In genomic region chr3:109553573-109554371, GRCh38 we compare ENCODE assay signal across 19 cellular contexts.
A peak's percentile ranks its signal among the peaks of the same experiment; 100 is the strongest.
DNase-seq lines count a peak whose midpoint lies in the region; ATAC-seq, FAIRE-seq and TF ChIP-seq lines count a peak whose summit lies in the region.
"Had no signal": no experiment of that assay in that cellular context is flagged by ENCODE, and none has a peak within 500 bp of the region (broad histone marks: within the 10 kb centered on the region; RNA-seq: fewer than 3 reads in every experiment).

No MANE protein-coding gene starts in this region.

- no peaks in the 10 kb centered on the region for H3K27me3 ChIP-seq in iPS-20b (ENCODE audit: insufficient read depth, low read length)
- H3K27me3 ChIP-seq in CD8-positive, alpha-beta T cell (ENCODE audit: insufficient read depth, low read length), result no peaks in the 10 kb centered on the region
- H3K27me3 ChIP-seq: cardiac muscle cell, thyroid gland had no signal

- no peaks in the 10 kb centered on the region for H3K36me3 Mint-ChIP-seq in CD8-positive, alpha-beta T cell

- H3K4me3 ChIP-seq in A549 (no peak overlapping the region), iPS-20b (ENCODE audit: low read length) (peak overlapping the region; percentile 30; the same call in 1 of the 2 replicates)
- no peak overlapping the region for H3K4me3 ChIP-seq in CD8-positive, alpha-beta T cell (ENCODE audit: low read depth, low read length)
- H3K4me3 ChIP-seq: cardiac muscle cell, SK-N-MC, thyroid gland had no signal

- ATAC-seq in A549, result no peak
- no peak for ATAC-seq in CD8-positive, alpha-beta T cell
- no peak for ATAC-seq in HG02763 (IDR thresholded peaks at IDR 0.05; ENCODE audit: unreplicated experiment)
- ATAC-seq in HG03159 (IDR thresholded peaks at IDR 0.05; ENCODE audit: unreplicated experiment), result no peak
- ATAC-seq: right cardiac atrium had no signal

- H3K4me1 Mint-ChIP-seq in CD8-positive, alpha-beta T cell (ENCODE audit: low read depth), result no peaks in the 10 kb centered on the region

- no peaks in the 10 kb centered on the region for H3K36me3 ChIP-seq in iPS-20b (ENCODE audit: insufficient read depth, low read depth, low read length)
- no peaks in the 10 kb centered on the region for H3K36me3 ChIP-seq in CD8-positive, alpha-beta T cell (ENCODE audit: insufficient read depth, low read length)
- H3K36me3 ChIP-seq: cardiac muscle cell, thyroid gland had no signal

- no peak overlapping the region for H3K27ac Mint-ChIP-seq in CD8-positive, alpha-beta T cell
- H3K27ac Mint-ChIP-seq: activated T-helper 2 cell treated with anti-CD3 and anti-CD28 coated beads, Interferon-gamma antibody, Interleukin-2, Interleukin-4, amounts not matched to agents 10 μg/mL and 5 μg/mL and 100 μg/mL, durations not matched to agents 14 hours and 24 hours and 36 hours had no signal

- POLR2A ChIA-PET in A549 (lab: Yijun Ruan, JAX), result no interaction called here
- POLR2A ChIA-PET in CD8-positive, alpha-beta T cell (lab: Charles Lee), result no interaction called here

- H3K27ac ChIP-seq in A549, result no peak overlapping the region
- peak overlapping the region; percentile 46 for H3K27ac ChIP-seq in angular gyrus (ENCODE audit: low read depth, low read length)
- H3K27ac ChIP-seq in iPS-20b (ENCODE audit: low read length), result no peak overlapping the region
- no peak overlapping the region for H3K27ac ChIP-seq in CD8-positive, alpha-beta T cell (ENCODE audit: low read depth, low read length)
- H3K27ac ChIP-seq: cardiac muscle cell, SK-N-MC, thyroid gland had no signal

- CTCF ChIA-PET in A549 (lab: Yijun Ruan, JAX), result interaction anchor here (0.5 to 1.8 kb wide), 3 partner anchors 22 to 1527 kb away, joined by 3 to 6 read pairs (median 4); no protein-coding TSS in a partner anchor
- CTCF ChIA-PET in CD8-positive, alpha-beta T cell (lab: Charles Lee), result interaction anchor here (0.6 to 1.7 kb wide), 2 partner anchors 19 to 1019 kb away, joined by 3 read pairs; no protein-coding TSS in a partner anchor

- H3K4me2 ChIP-seq in A549, result no peak overlapping the region

- intact Hi-C loops in CD8-positive, alpha-beta T cell (cut with DNase I, micrococcal nuclease), result no loop called here

- no peak overlapping the region for H3K9ac ChIP-seq in iPS-20b (ENCODE audit: low read depth, low read length)

- TF ChIP-seq POLR2A in A549 (IDR thresholded peaks at IDR 0.05; ENCODE audit: low read length), result no peak

- H3K9me3 ChIP-seq in A549 (no peaks in the 10 kb centered on the region), iPS-20b (ENCODE audit: insufficient read depth, low read depth, low read length) (no peaks in the 10 kb centered on the region)
- H3K9me3 ChIP-seq in CD8-positive, alpha-beta T cell (ENCODE audit: low read length), result no peaks in the 10 kb centered on the region
- H3K9me3 ChIP-seq: thyroid gland had no signal

- WGBS in A549 (ENCODE audit: missing lambda C conversion rate), result 45% methylated on average over 4 of the region's 4 CpGs

- TF ChIP-seq RAD21 in A549 (conservative IDR thresholded peaks at IDR 0.05 in 1 of 2, IDR thresholded peaks at IDR 0.05 in 1 of 2), result 0 out of 5 replicates have a peak, but pooled peaks of 1 of the 2 experiments have one; percentile 17

- no peak for TF ChIP-seq EP300 in A549 (IDR thresholded peaks at IDR 0.05)

- H3K4me1 ChIP-seq in A549 (no peaks in the 10 kb centered on the region), iPS-20b (ENCODE audit: insufficient read depth, low read length) (peaks cover 8% of the 10 kb centered on the region; the same call in 1 of the 2 replicates)
- H3K4me1 ChIP-seq in CD8-positive, alpha-beta T cell (ENCODE audit: insufficient read depth, low read length), result no peaks in the 10 kb centered on the region
- H3K4me1 ChIP-seq: thyroid gland had no signal

- no peak for DNase-seq in A549 (ENCODE audit: low read depth in 1 of 2, low spot score in 1 of 2)
- DNase-seq in HT1080 (ENCODE audit: low read depth), result peak; percentile 25
- DNase-seq in CD8-positive, alpha-beta T cell, result no peak
- DNase-seq in urothelium cell line (ENCODE audit: low spot score), result no peak
- DNase-seq: Calu3; foreskin melanocyte; mesenchymal stem cell; NCI-H1092; NCI-H2227 treated with DMSO at 0.1 percent for 48 hours; right cardiac atrium; stimulated activated CD4-positive, alpha-beta T cell treated with anti-CD3 and anti-CD28 coated beads, Interleukin-2, amount 100 ng/mL, for 24 hours; thyroid gland had no signal

- no peak for TF ChIP-seq CTCF in A549 (IDR thresholded peaks at IDR 0.05)
- TF ChIP-seq CTCF in CD8-positive, alpha-beta T cell (IDR thresholded peaks at IDR 0.05), result no peak

- FAIRE-seq in A549 (lab: Jason Lieb, UNC), result no peak
- FAIRE-seq in urothelium cell line (lab: Jason Lieb, UNC), result no peak

- H3K4me3 Mint-ChIP-seq in CD8-positive, alpha-beta T cell, result no peak overlapping the region

- H3K27me3 Mint-ChIP-seq in CD8-positive, alpha-beta T cell (ENCODE audit: low read depth), result peaks cover 2% of the 10 kb centered on the region

- peaks cover 6% of the 10 kb centered on the region for H3K9me3 Mint-ChIP-seq in CD8-positive, alpha-beta T cell
- H3K9me3 Mint-ChIP-seq: activated T-helper 2 cell treated with anti-CD3 and anti-CD28 coated beads, Interferon-gamma antibody, Interleukin-2, Interleukin-4, amounts not matched to agents 10 μg/mL and 5 μg/mL and 100 μg/mL, durations not matched to agents 14 hours and 24 hours and 36 hours had no signal

TF ChIP-seq in A549, 52 proteins besides CTCF, POLR2A, EP300 and RAD21:
- TF ChIP-seq GATA3 (IDR thresholded peaks at IDR 0.05; ENCODE audit: borderline replicate concordance) (peak; percentile 35; the same call in 1 of the 2 replicates), HOXB5 (CRISPR knock-in tag; IDR thresholded peaks at IDR 0.05) (no peak), CBX2 (IDR thresholded peaks at IDR 0.05; ENCODE audit: borderline replicate concordance, low read depth) (no peak), ATOH8 (CRISPR knock-in tag; IDR thresholded peaks at IDR 0.05; ENCODE audit: low read depth) (no peak), SMC3 (IDR thresholded peaks at IDR 0.05) (peak; percentile 23; the same call in 2 of the 3 replicates), MAFK (IDR thresholded peaks at IDR 0.05; ENCODE audit: partially characterized antibody) (peak; percentile 48), FOSB (CRISPR knock-in tag; IDR thresholded peaks at IDR 0.05) (no peak), PHF8 (IDR thresholded peaks at IDR 0.05; ENCODE audit: borderline replicate concordance, low read depth) (no peak)
